Comparison of ENCODE assay signal across 8 cellular contexts in genomic region chr13:42574011-42574410, GRCh38. TPM values are rescaled to one million over a fixed set of nuclear protein-coding genes. Genes with fewer than 3 reads are reported as not detected.
A peak's percentile ranks its signal among the peaks of the same experiment; 100 is the strongest.
DNase-seq lines count a peak whose midpoint lies in the region; ATAC-seq and TF ChIP-seq lines count a peak whose summit lies in the region.

Gene TNFSF11 (plus strand): TSS chr13:42574152. CDS start chr13:42574304, 152 bp downstream.

- H3K27ac Mint-ChIP-seq in neural crest cell (ENCODE audit: unreplicated experiment) = no peak within 1 kb of the TSS

- TF ChIP-seq CTCF in OCI-LY3 (IDR thresholded peaks at IDR 0.05; ENCODE audit: low read depth, low read length) (no peak), neural crest cell (conservative IDR thresholded peaks at IDR 0.05) (no peak)

- peak within 1 kb of the TSS; percentile 6 for H3K4me3 Mint-ChIP-seq in neural crest cell

- H3K79me2 ChIP-seq in OCI-LY3 (ENCODE audit: low read length) = no peaks in the 10 kb centered on the region

- peaks cover 10% of the 10 kb centered on the region for H3K4me1 Mint-ChIP-seq in neural crest cell

- 3 to 5% methylated on average over 39 of the region's 39 CpGs for WGBS in ectodermal cell, 2 experiments

- H3K9me3 Mint-ChIP-seq in neural crest cell = peaks cover 10% of the 10 kb centered on the region

- peaks cover 8% of the 10 kb centered on the region for H3K36me3 Mint-ChIP-seq in neural crest cell (ENCODE audit: low read depth)

- H3K9me3 ChIP-seq in OCI-LY3 (ENCODE audit: insufficient read depth, low read length) (peaks cover 8% of the 10 kb centered on the region), ectodermal cell (ENCODE audit: control insufficient read depth, low read length) (no peaks in the 10 kb centered on the region)

- H3K27me3 ChIP-seq in OCI-LY3 (ENCODE audit: low read depth, low read length) = peaks cover 36% of the 10 kb centered on the region
- peaks cover 35% of the 10 kb centered on the region for H3K27me3 ChIP-seq in ectodermal cell (ENCODE audit: control insufficient read depth, insufficient read depth, low read length, poor library complexity, severe bottlenecking)

- H3K4me3 ChIP-seq in OCI-LY3 (ENCODE audit: low read length) = peak within 1 kb of the TSS; percentile 74
- peak within 1 kb of the TSS; percentile 54 for H3K4me3 ChIP-seq in ectodermal cell (ENCODE audit: insufficient read depth, low read depth, low read length)

- peaks cover 61% of the 10 kb centered on the region for H3K27me3 Mint-ChIP-seq in neural crest cell (ENCODE audit: low read depth)

- no peaks in the 10 kb centered on the region for H4K20me1 ChIP-seq in OCI-LY3 (ENCODE audit: insufficient read depth, low read length)

- H2AFZ ChIP-seq in OCI-LY3 (ENCODE audit: low read depth, low read length) = peak within 1 kb of the TSS; percentile 68; the same call in 1 of the 2 replicates

- DNase-seq in COLO668 (lab: John Stamatoyannopoulos, UW; ENCODE audit: unreplicated experiment) (peak; percentile 29), neural crest cell (ENCODE audit: low read depth, low spot score) (no peak), caudate nucleus (lab: John Stamatoyannopoulos, UW) (no peak), superior temporal gyrus (ENCODE audit: extremely low spot score) (no peak)

- H3K36me3 ChIP-seq in OCI-LY3 (replicated peaks; ENCODE audit: low read depth, low read length) (no peaks in the 10 kb centered on the region), ectodermal cell (ENCODE audit: control insufficient read depth, insufficient read depth, low read length) (no peaks in the 10 kb centered on the region)

- ATAC-seq in GM21423 (IDR thresholded peaks at IDR 0.05; ENCODE audit: unreplicated experiment) (peak; percentile 32), GM18858 (IDR thresholded peaks at IDR 0.05; ENCODE audit: unreplicated experiment) (no peak)

- H3K27ac ChIP-seq in OCI-LY3 (ENCODE audit: low read length) (no peak within 1 kb of the TSS), ectodermal cell (ENCODE audit: insufficient read depth, low read depth, low read length, poor library complexity, severe bottlenecking) (no peak within 1 kb of the TSS), caudate nucleus (ENCODE audit: low read depth, low read length) (no peak within 1 kb of the TSS)

- peaks cover 19% of the 10 kb centered on the region for H3K4me1 ChIP-seq in OCI-LY3 (ENCODE audit: low read length)
- H3K4me1 ChIP-seq in ectodermal cell (ENCODE audit: control insufficient read depth, insufficient read depth, low read length) = no peaks in the 10 kb centered on the region

- H3K4me2 ChIP-seq in OCI-LY3 (ENCODE audit: low read length) = peak within 1 kb of the TSS; percentile 88

- peak within 1 kb of the TSS; percentile 8; the same call in 1 of the 2 replicates for H3K9ac ChIP-seq in OCI-LY3 (ENCODE audit: low read length)

RNA-seq across cellular contexts. Expression of gene TNFSF11, which starts in this region (rescaled TPM):
- polyA plus RNA-seq in ectodermal cell (2013, experiment 1 of 4) = 0.70 TPM
- polyA plus RNA-seq in ectodermal cell (2013, experiment 2 of 4) = 0.39 TPM
- polyA plus RNA-seq in ectodermal cell (2013, experiment 3 of 4) = 0.48 TPM
- polyA plus RNA-seq in ectodermal cell (2013, experiment 4 of 4) = 0.57 TPM
- total RNA-seq in neural crest cell = not detected in 2 replicates
